Comparison of ENCODE assay signal across 10 cellular contexts in the genomic region with DNA sequence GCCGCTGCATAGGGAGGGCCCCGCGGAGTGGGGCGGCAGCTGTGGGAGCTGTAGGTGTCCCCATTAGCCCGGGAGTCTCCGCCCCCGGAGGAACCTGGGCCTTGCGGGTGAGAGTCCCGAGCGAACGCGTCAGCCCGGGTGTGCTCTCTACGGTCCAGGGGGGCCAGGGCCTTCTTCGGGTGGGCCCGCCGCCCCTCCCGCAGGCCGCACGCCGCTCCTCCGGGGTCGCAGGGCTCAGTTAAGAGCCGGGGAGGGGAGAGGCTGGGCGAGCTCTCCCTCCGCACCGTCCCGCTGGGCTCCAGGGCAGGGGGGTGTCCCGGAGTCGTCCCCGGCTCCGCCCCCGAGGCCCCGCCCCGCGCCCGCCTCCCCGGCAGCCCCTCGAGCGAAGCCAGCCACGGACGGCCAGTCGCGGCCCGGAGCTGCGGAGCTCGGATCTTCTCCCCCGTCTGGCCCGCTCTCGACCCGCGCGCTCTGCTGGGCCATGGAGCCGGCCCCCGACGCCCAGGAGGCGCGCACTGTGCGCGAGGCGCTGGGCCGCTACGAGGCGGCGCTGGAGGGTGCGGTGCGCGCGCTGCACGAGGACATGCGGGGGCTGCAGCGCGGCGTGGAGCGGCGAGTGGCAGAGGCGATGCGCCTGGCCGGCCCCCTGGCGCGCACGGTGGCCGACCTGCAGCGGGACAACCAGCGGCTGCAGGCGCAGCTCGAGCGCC. TPM values are rescaled to one million over a fixed set of nuclear protein-coding genes. Genes with fewer than 3 reads are reported as not detected.
A peak's percentile ranks its signal among the peaks of the same experiment; 100 is the strongest.
DNase-seq lines count a peak whose midpoint lies in the region; ATAC-seq, FAIRE-seq and TF ChIP-seq lines count a peak whose summit lies in the region.
"Had no signal": no experiment of that assay in that cellular context is flagged by ENCODE, and none has a peak within 500 bp of the region (broad histone marks: within the 10 kb centered on the region; RNA-seq: fewer than 3 reads in every experiment).

A gene (plus strand): TSS at position 405 of the 710 bp plus-strand sequence. CDS start 77 bp downstream, at position 482.

- no peak within 1 kb of the TSS for H3K18ac ChIP-seq in mesendoderm (ENCODE audit: low read length)

- H3K9ac ChIP-seq in GM12878 (ENCODE audit: control insufficient read depth, insufficient read depth, low read length) (no peak within 1 kb of the TSS), mesendoderm (ENCODE audit: low read length) (peak within 1 kb of the TSS; percentile 54)

- no peak within 1 kb of the TSS for H3K23ac ChIP-seq in mesendoderm (ENCODE audit: low read length)

- RAD21 ChIA-PET in GM12878 (lab: Charles Lee; ENCODE audit: unreplicated experiment), result no interaction called here

- no peak within 1 kb of the TSS for H2BK15ac ChIP-seq in mesendoderm (replicated peaks; ENCODE audit: low read depth)

- in situ Hi-C loops in GM12878 (cut with MboI), result no loop called here

- H3K27ac ChIP-seq in GM12878 (ENCODE audit: control insufficient read depth, insufficient read depth) (no peak within 1 kb of the TSS), mesendoderm (ENCODE audit: low read depth, low read length) (no peak within 1 kb of the TSS), upper lobe of right lung (peak within 1 kb of the TSS; percentile 71)
- H3K27ac ChIP-seq: neutrophil had no signal

- H3K79me2 ChIP-seq in GM12878 (ENCODE audit: control insufficient read depth, insufficient read depth, low read length) (no peaks in the 10 kb centered on the region), mesendoderm (ENCODE audit: control insufficient read depth, insufficient read depth, low read length) (no peaks in the 10 kb centered on the region)

- TF ChIP-seq POLR2A in GM12878 (IDR thresholded peaks at IDR 0.05; ENCODE audit: low read depth, low read length), result no peak

- no peak within 1 kb of the TSS for H2BK5ac ChIP-seq in mesendoderm (ENCODE audit: low read length)

- peak within 1 kb of the TSS; percentile 17; the same call in 1 of the 2 replicates for H3K4me2 ChIP-seq in GM12878 (ENCODE audit: control insufficient read depth, insufficient read depth)
- H3K4me2 ChIP-seq in mesendoderm (ENCODE audit: low read length), result peak within 1 kb of the TSS; percentile 78

- no peak within 1 kb of the TSS for H3K4ac ChIP-seq in mesendoderm (ENCODE audit: low read depth, low read length)

- H3K4me1 ChIP-seq in GM12878 (ENCODE audit: control insufficient read depth, insufficient read depth, low read length) (no peaks in the 10 kb centered on the region), mesendoderm (ENCODE audit: control insufficient read depth, low read depth, low read length) (no peaks in the 10 kb centered on the region), upper lobe of right lung (peaks cover 15% of the 10 kb centered on the region)

- no peak within 1 kb of the TSS for H2AFZ ChIP-seq in GM12878 (ENCODE audit: control insufficient read depth, low read depth, low read length)

- POLR2A ChIA-PET in GM12878 (lab: Charles Lee), result no interaction called here

- H2AK5ac ChIP-seq in mesendoderm (ENCODE audit: low read length), result no peak within 1 kb of the TSS

- H4K5ac ChIP-seq in mesendoderm (ENCODE audit: low read length), result no peak within 1 kb of the TSS

- no peak within 1 kb of the TSS for H2BK120ac ChIP-seq in mesendoderm (ENCODE audit: low read depth, low read length)

- no peaks in the 10 kb centered on the region; the same call in 2 of the 3 replicates for H3K9me3 ChIP-seq in GM12878 (replicated peaks; ENCODE audit: control insufficient read depth, insufficient read depth, low read length)
- no peaks in the 10 kb centered on the region for H3K9me3 ChIP-seq in upper lobe of right lung
- H3K9me3 ChIP-seq: neutrophil had no signal

- no peak for TF ChIP-seq CTCF in GM12878 (IDR thresholded peaks at IDR 0.05 in 2 of 3, conservative IDR thresholded peaks at IDR 0.05 in 1 of 3; ENCODE audit: control insufficient read depth in 2 of 3, extremely low read depth in 1 of 3, insufficient read depth in 1 of 3, low read depth in 3 of 3, low read length in 3 of 3)
- TF ChIP-seq CTCF in upper lobe of right lung (IDR thresholded peaks at IDR 0.05), result no peak
- no peak for TF ChIP-seq CTCF in foreskin fibroblast (IDR thresholded peaks at IDR 0.05; ENCODE audit: low read depth, low read length)

- no peaks in the 10 kb centered on the region for H3K36me3 ChIP-seq in GM12878 (ENCODE audit: control insufficient read depth in 2 of 2, insufficient read depth in 2 of 2, low read length in 1 of 2)
- no peaks in the 10 kb centered on the region for H3K36me3 ChIP-seq in mesendoderm (ENCODE audit: control insufficient read depth, insufficient read depth, low read length)
- H3K36me3 ChIP-seq in upper lobe of right lung, result no peaks in the 10 kb centered on the region
- H3K36me3 ChIP-seq: neutrophil had no signal

- H4K8ac ChIP-seq in mesendoderm (ENCODE audit: low read depth, low read length), result no peak within 1 kb of the TSS

- no peaks in the 10 kb centered on the region for H3K79me1 ChIP-seq in mesendoderm (ENCODE audit: low read length)

- no peak for TF ChIP-seq EP300 in GM12878 (IDR thresholded peaks at IDR 0.05; ENCODE audit: borderline replicate concordance in 1 of 2, control insufficient read depth in 1 of 2, low read depth in 2 of 2, low read length in 2 of 2)

- no peak for TF ChIP-seq RAD21 in GM12878 (IDR thresholded peaks at IDR 0.05; ENCODE audit: insufficient read depth, low read depth, low read length)

- ATAC-seq in GM12878, result no peak; the same call in 2 of the 3 replicates
- ATAC-seq in upper lobe of right lung, result peak; percentile 50

- DNase-seq in activated T-cell treated with anti-CD3 and anti-CD28 coated beads, Interleukin-2, amount 50 U/mL, for 1 hour, result peak; percentile 36
- DNase-seq in activated T-cell treated with anti-CD3 and anti-CD28 coated beads for 4 hours (no peak), GM12878 (ENCODE audit: low read depth, low spot score) (no peak), mesendoderm (no peak), upper lobe of right lung (peak; percentile 69), foreskin fibroblast (no peak), UCSD-AML1 (lab: John Stamatoyannopoulos, UW; ENCODE audit: unreplicated experiment) (no peak), HT-29 (ENCODE audit: low spot score) (no peak)

- BruUV-seq in GM12878 (replicated peaks; lab: Mats Ljungman, UMichigan), result no TSS peak

- intact Hi-C loops in GM12878 (cut with micrococcal nuclease; ENCODE audit: unreplicated experiment), result no loop called here
- intact Hi-C loops in upper lobe of right lung (cut with DNase I), result no loop called here

- H3K4me3 ChIP-seq in GM12878 (no peak within 1 kb of the TSS), mesendoderm (ENCODE audit: low read length) (no peak within 1 kb of the TSS), upper lobe of right lung (peak within 1 kb of the TSS; percentile 56), foreskin fibroblast (ENCODE audit: low read depth in 1 of 2, low read length in 2 of 2) (no peak within 1 kb of the TSS)

- H4K20me1 ChIP-seq in GM12878 (ENCODE audit: control insufficient read depth, insufficient read depth), result no peaks in the 10 kb centered on the region; the same call in none of the 2 replicates

- H3K27me3 ChIP-seq in GM12878 (replicated peaks in 1 of 2; ENCODE audit: control insufficient read depth in 2 of 2, insufficient read depth in 2 of 2, low read length in 1 of 2), result peaks cover 8% of the 10 kb centered on the region in 2 experiments
- peaks cover 15% of the 10 kb centered on the region for H3K27me3 ChIP-seq in mesendoderm (ENCODE audit: insufficient read depth, low read length, poor library complexity)
- H3K27me3 ChIP-seq in upper lobe of right lung, result peaks cover 26% of the 10 kb centered on the region

- no peak for FAIRE-seq in GM12878 (lab: Jason Lieb, UNC)

- peak within 1 kb of the TSS; percentile 70 for H3K56ac ChIP-seq in mesendoderm (ENCODE audit: low read length)

- CTCF ChIA-PET in GM12878 (lab: Yijun Ruan, JAX), result no interaction called here

- 3% methylated on average over 56 of the region's 88 CpGs for WGBS in GM12878 (ENCODE audit: insufficient coverage, insufficient replicate concordance, low lambda C conversion rate, missing lambda C conversion rate)
- WGBS in mesendoderm (ENCODE audit: extremely low coverage, insufficient coverage, low lambda C conversion rate), result no CpG with 5 or more reads among the region's 88 CpGs

- SMC1A ChIA-PET in GM12878 (lab: Charles Lee; ENCODE audit: uncharacterized antibody, unreplicated experiment), result no interaction called here

TF ChIP-seq in GM12878, 131 proteins besides CTCF, POLR2A, EP300 and RAD21 (continues in another document):
- peak; percentile 92 for TF ChIP-seq HDAC6 (IDR thresholded peaks at IDR 0.05; ENCODE audit: unreplicated experiment)
- peak; percentile 88 for TF ChIP-seq SUZ12 (IDR thresholded peaks at IDR 0.05; ENCODE audit: unreplicated experiment)

RNA-seq across cellular contexts. Expression of the gene that starts here (rescaled TPM):
- not detected in 2 replicates for total RNA-seq in GM12878 (2013; cell fraction: nucleolus; rRNA removed)
- total RNA-seq in GM12878 (2014; rRNA removed), result not detected in 2 replicates
- total RNA-seq in GM12878 (2014; rRNA removed; fragmentation: Illumina TruSeq; extraction: Trizol), result not detected in 2 replicates
- not detected in 2 replicates for total RNA-seq in GM12878 (2021)
- not detected for polyA plus RNA-seq in GM12878 (2011; ENCODE audit: low read depth)
- polyA plus RNA-seq in GM12878 (2011; rRNA removed), result not detected in 2 replicates
- polyA plus RNA-seq in GM12878 (2011; cell fraction: cytosol; rRNA removed), result not detected in 2 replicates
- polyA plus RNA-seq in GM12878 (2011; cell fraction: nucleus; rRNA removed), result not detected in 2 replicates
- not detected in 2 replicates for polyA plus RNA-seq in GM12878 (2012)
- not detected in 2 replicates for polyA plus RNA-seq in GM12878 (2014; fragmentation: Illumina TruSeq; extraction: Trizol)
- not detected for polyA plus RNA-seq in GM12878 (2014; fragmentation: Nextera tagmentation; extraction: Ambion mirVana)
- not detected in 2 replicates for polyA plus RNA-seq in GM12878 (2014; rRNA removed)
- polyA plus RNA-seq in GM12878 (2016; fragmentation: Nextera tagmentation; extraction: Ambion mirVana), result not detected
- polyA minus RNA-seq in GM12878 (2011; rRNA and poly(A)+ RNA removed), result not detected in 2 replicates
- not detected in 2 replicates for polyA minus RNA-seq in GM12878 (2011; cell fraction: cytosol; rRNA and poly(A)+ RNA removed)
- not detected in 2 replicates for polyA minus RNA-seq in GM12878 (2011; cell fraction: nucleus; rRNA and poly(A)+ RNA removed)
- polyA plus RNA-seq in mesendoderm (2013, experiment 1 of 2), result 0.73 TPM
- 0.60 TPM for polyA plus RNA-seq in mesendoderm (2013, experiment 2 of 2)
- 2.7 TPM for total RNA-seq in upper lobe of right lung
- not detected in 2 replicates for total RNA-seq in HT-29 (2014; rRNA removed; shearing (Covaris generic))
- total RNA-seq: T-helper 2 cell treated with Interferon-gamma antibody and Interleukin-4, amounts not matched to agents 100 ng/mL and 5 ng/mL, for 36 hours had no signal

Comparison
In these comparisons a context has a peak if more than half of its experiments do, and no peak if none do; other contexts are left out.
1. DNase-seq: peak in activated T-cell treated with anti-CD3 and anti-CD28 coated beads, Interleukin-2, amount 50 U/mL, for 1 hour (single experiment) and upper lobe of right lung (single experiment); none in activated T-cell treated with anti-CD3 and anti-CD28 coated beads for 4 hours (single experiment), GM12878 (single experiment), mesendoderm (single experiment), foreskin fibroblast (0 of 2), UCSD-AML1 (single experiment) and HT-29 (single experiment).